22 cellular contexts compared by ENCODE assay signal in the genomic region with DNA sequence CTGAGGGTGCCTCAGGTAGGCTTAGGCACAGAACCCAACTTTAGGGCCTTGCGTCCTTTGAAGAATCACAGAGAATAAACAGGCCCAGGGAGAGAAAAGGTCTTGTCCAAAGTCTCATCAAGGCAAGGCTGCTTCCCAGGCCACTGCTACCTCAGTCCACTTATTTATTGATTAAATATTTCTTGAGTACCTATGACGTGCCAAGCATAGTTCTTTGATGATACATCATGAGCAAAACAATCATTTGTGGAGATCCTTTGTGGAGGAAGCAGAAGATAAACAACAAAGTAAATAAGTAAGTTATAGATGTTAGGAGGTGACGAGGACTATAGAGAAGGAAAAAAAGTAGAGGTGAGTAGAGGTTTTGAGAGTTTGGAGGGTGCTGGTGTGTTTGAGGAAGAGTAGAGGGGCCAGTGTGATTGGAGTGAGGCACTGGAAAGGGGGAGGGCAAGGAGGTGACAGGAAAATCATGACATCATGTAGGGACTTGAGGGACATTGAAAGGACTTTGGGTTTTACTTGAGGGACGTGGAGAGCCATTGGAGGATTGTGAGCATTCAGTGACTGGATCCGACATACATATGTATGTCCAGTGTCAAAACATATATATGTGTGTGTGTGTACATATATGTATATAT. TPM values are rescaled to one million over a fixed set of nuclear protein-coding genes. Genes with fewer than 3 reads are reported as not detected.
DNase-seq lines count a peak whose midpoint lies in the region; ATAC-seq, FAIRE-seq and TF ChIP-seq lines count a peak whose summit lies in the region.
"Had no signal": no experiment of that assay in that cellular context is flagged by ENCODE, and none has a peak within 500 bp of the region (broad histone marks: within the 10 kb centered on the region; RNA-seq: fewer than 3 reads in every experiment).

No MANE protein-coding gene starts in this region.

- H3K4me1 ChIP-seq in Panc1 (ENCODE audit: control insufficient read depth, insufficient read depth, low read length) (peaks cover 4% of the 10 kb centered on the region; the same call in 1 of the 2 replicates), small intestine (ENCODE audit: control insufficient read depth in 2 of 2, insufficient read depth in 1 of 2, low read depth in 1 of 2, low read length in 1 of 2) (peaks cover 0 to 3% of the 10 kb centered on the region in 2 donors)

- H3K36me3 ChIP-seq in Panc1 (ENCODE audit: control insufficient read depth, insufficient read depth, low read length) (no peaks in the 10 kb centered on the region), small intestine (ENCODE audit: control insufficient read depth in 2 of 2, insufficient read depth in 2 of 2, low read length in 2 of 2) (no peaks in the 10 kb centered on the region), MG63 (no peaks in the 10 kb centered on the region)
- H3K36me3 ChIP-seq: gastroesophageal sphincter had no signal

- DNase-seq in DMS53 treated with DMSO at 0.1 percent for 48 hours (lab: John Stamatoyannopoulos, UW; ENCODE audit: unreplicated experiment): peak; percentile 93
- peak; percentile 48 for DNase-seq in Panc1 (ENCODE audit: low read depth, low spot score)
- no peak for DNase-seq in glutamatergic neuron
- DNase-seq in small intestine: peak; percentile 81
- no peak for DNase-seq in MG63
- DNase-seq in SHP77 treated with DMSO at 0.1 percent for 48 hours (lab: John Stamatoyannopoulos, UW): no peak
- DNase-seq in activated CD4-positive, alpha-beta T cell treated with anti-CD3 and anti-CD28 coated beads, Interleukin-2, amount 50 U/mL, for 48 hours: no peak
- DNase-seq: activated CD4-positive, alpha-beta T cell treated with anti-CD3 and anti-CD28 coated beads for 4 hours; activated naive CD4-positive, alpha-beta T cell; amygdala; cerebellar nuclear complex; KG1; NCI-H2081 treated with DMSO at 0.1 percent for 48 hours; stimulated activated CD4-positive, alpha-beta T cell treated with anti-CD3 and anti-CD28 coated beads, Interleukin-4, amount 100 ng/mL, for 24 hours had no signal

- H3K4me3 ChIP-seq in Panc1 (ENCODE audit: low read depth in 2 of 2, low read length in 2 of 2) (no peak overlapping the region), small intestine (ENCODE audit: low read depth in 1 of 2, low read length in 2 of 2) (no peak overlapping the region), MG63 (no peak overlapping the region)
- H3K4me3 ChIP-seq: gastroesophageal sphincter, skin epidermis had no signal

- CTCF ChIA-PET in Panc1 (lab: Charles Lee): no interaction called here

- no peak overlapping the region for H3K27ac Mint-ChIP-seq in glutamatergic neuron (ENCODE audit: unreplicated experiment)
- H3K27ac Mint-ChIP-seq: B cell had no signal

- no peaks in the 10 kb centered on the region for H3K27me3 Mint-ChIP-seq in glutamatergic neuron (ENCODE audit: unreplicated experiment)
- H3K27me3 Mint-ChIP-seq: B cell had no signal

- POLR2A ChIA-PET in Panc1 (lab: Charles Lee): no interaction called here

- H3K9me3 ChIP-seq in Panc1 (ENCODE audit: control insufficient read depth, insufficient read depth, low read depth, low read length) (no peaks in the 10 kb centered on the region), small intestine (ENCODE audit: control insufficient read depth, low read depth) (no peaks in the 10 kb centered on the region), MG63 (no peaks in the 10 kb centered on the region)
- H3K9me3 ChIP-seq: gastroesophageal sphincter had no signal

- H3K4me1 Mint-ChIP-seq in glutamatergic neuron (ENCODE audit: low read depth, unreplicated experiment): no peaks in the 10 kb centered on the region

- H3K27ac ChIP-seq in Panc1 (ENCODE audit: low read length) (peak overlapping the region; percentile 1; the same call in 1 of the 2 replicates), small intestine (ENCODE audit: low read depth in 1 of 2, low read length in 1 of 2) (peak overlapping the region; percentile 88 to 91)
- H3K27ac ChIP-seq: gastroesophageal sphincter had no signal

- in situ Hi-C loops in Panc1 (cut with HindIII; ENCODE audit: low pct_unique_long_range_greater_than_20kb, low sequenced_read_pairs): no loop called here

- TF ChIP-seq CTCF in Panc1 (IDR thresholded peaks at IDR 0.05) (no peak), glutamatergic neuron (IDR thresholded peaks at IDR 0.05; ENCODE audit: partially characterized antibody, unreplicated experiment) (no peak)

- no peaks in the 10 kb centered on the region for H3K9me3 Mint-ChIP-seq in glutamatergic neuron (ENCODE audit: unreplicated experiment)

- H3K27me3 ChIP-seq in Panc1 (ENCODE audit: control insufficient read depth, insufficient read depth, low read length) (no peaks in the 10 kb centered on the region), small intestine (ENCODE audit: control insufficient read depth in 2 of 2, insufficient read depth in 2 of 2, low read length in 2 of 2) (no peaks in the 10 kb centered on the region), MG63 (no peaks in the 10 kb centered on the region)
- H3K27me3 ChIP-seq: gastroesophageal sphincter had no signal

- 44 to 77% (median 57%) methylated on average over 5 of the region's 5 CpGs for WGBS in small intestine, 3 donors

- BruUV-seq in Panc1 (replicated peaks; lab: Mats Ljungman, UMichigan): no TSS peak

- FAIRE-seq in small intestine (lab: Jason Lieb, UNC): no peak
- FAIRE-seq: endometrium, GM19239, RCC 7860 had no signal

- peak overlapping the region; percentile 3 for H3K4me3 Mint-ChIP-seq in glutamatergic neuron (ENCODE audit: unreplicated experiment)
- H3K4me3 Mint-ChIP-seq: B cell had no signal

- intact Hi-C loops in Panc1 (cut with micrococcal nuclease; ENCODE audit: unreplicated experiment): no loop called here

- no peaks in the 10 kb centered on the region for H3K36me3 Mint-ChIP-seq in glutamatergic neuron (ENCODE audit: unreplicated experiment)

- peak; percentile 61 for ATAC-seq in Panc1
- no peak for ATAC-seq in GM18498 (IDR thresholded peaks at IDR 0.05; ENCODE audit: unreplicated experiment)
- ATAC-seq: gastroesophageal sphincter, left lobe of liver had no signal

RNA-seq across cellular contexts. Expression of a gene that starts 14.1 kb away (rescaled TPM):
- 87.5 TPM for total RNA-seq in Panc1 (2021; ENCODE audit: unreplicated experiment)
- polyA plus RNA-seq in Panc1 (2012; ENCODE audit: insufficient read length): 148 TPM
- 46.4 TPM for total RNA-seq in glutamatergic neuron (ENCODE audit: unreplicated experiment)
- polyA plus RNA-seq in small intestine: 100 to 1,000 TPM; 147 to 218 (median 199) TPM
- 73.9 and 82.3 TPM in 2 replicates for total RNA-seq in MG63 (2014; rRNA removed; shearing (Covaris generic); ENCODE audit: low replicate concordance)

Comparison
In these comparisons a context has a peak if more than half of its experiments do, and no peak if none do; other contexts are left out.
1. DNase-seq: peak in DMS53 treated with DMSO at 0.1 percent for 48 hours (single experiment), Panc1 (single experiment) and small intestine (single experiment); none in glutamatergic neuron (single experiment), MG63 (single experiment), SHP77 treated with DMSO at 0.1 percent for 48 hours (single experiment) and activated CD4-positive, alpha-beta T cell treated with anti-CD3 and anti-CD28 coated beads, Interleukin-2, amount 50 U/mL, for 48 hours (0 of 2).